In the genomic region with DNA sequence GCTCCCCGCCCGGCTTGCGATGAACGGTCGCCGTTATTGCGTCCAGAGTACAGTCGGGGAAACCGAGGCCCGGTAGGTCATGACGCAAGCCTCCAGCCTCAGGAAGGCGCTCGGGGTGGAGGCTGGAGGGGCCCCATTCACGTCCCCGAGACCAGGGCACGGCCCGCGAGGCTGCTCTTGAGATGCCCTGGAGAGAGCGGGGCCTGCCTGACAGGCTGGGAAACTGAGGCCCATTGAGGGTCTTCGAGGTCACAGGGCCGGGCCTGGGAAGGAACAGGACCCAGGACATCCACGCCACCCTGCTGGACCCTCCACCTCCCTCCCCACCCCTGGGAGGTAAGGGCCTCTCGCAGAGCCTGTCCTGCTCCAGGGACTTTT, we compare ENCODE assay signal across 8 cellular contexts. TPM values are rescaled to one million over a fixed set of nuclear protein-coding genes. Genes with fewer than 3 reads are reported as not detected.
A peak's percentile ranks its signal among the peaks of the same experiment; 100 is the strongest.
DNase-seq lines count a peak whose midpoint lies in the region; ATAC-seq and TF ChIP-seq lines count a peak whose summit lies in the region.

No MANE protein-coding gene starts in this region.

- H3K9me3 ChIP-seq in Caco-2, result no peaks in the 10 kb centered on the region
- H3K9me3 ChIP-seq in mucosa of descending colon, result no peaks in the 10 kb centered on the region

- peak overlapping the region; percentile 99 for H3K27ac Mint-ChIP-seq in Caco-2 (ENCODE audit: unreplicated experiment)
- peak overlapping the region; percentile 100 for H3K27ac Mint-ChIP-seq in central memory CD8-positive, alpha-beta T cell (ENCODE audit: low read depth)

- CTCF ChIA-PET in Caco-2 (lab: Charles Lee), result no interaction called here

- TF ChIP-seq CTCF in Caco-2 (IDR thresholded peaks at IDR 0.05; ENCODE audit: insufficient read depth in 1 of 2, low read depth in 1 of 2, low read length in 1 of 2, severe bottlenecking in 1 of 2, unreplicated experiment in 1 of 2), result no peak
- TF ChIP-seq CTCF in mucosa of descending colon (IDR thresholded peaks at IDR 0.05), result no peak

- H3K4me3 ChIP-seq in Caco-2 (ENCODE audit: low read depth, low read length) (peak overlapping the region; percentile 97), mucosa of descending colon (peak overlapping the region; percentile 88)

- H3K27me3 Mint-ChIP-seq in Caco-2 (ENCODE audit: insufficient read depth, unreplicated experiment), result peaks cover 6% of the 10 kb centered on the region
- peaks cover 10% of the 10 kb centered on the region for H3K27me3 Mint-ChIP-seq in central memory CD8-positive, alpha-beta T cell

- no peaks in the 10 kb centered on the region for H3K9me3 Mint-ChIP-seq in Caco-2 (ENCODE audit: unreplicated experiment)
- peaks cover 5% of the 10 kb centered on the region for H3K9me3 Mint-ChIP-seq in central memory CD8-positive, alpha-beta T cell

- H3K36me3 Mint-ChIP-seq in Caco-2 (ENCODE audit: insufficient read depth, unreplicated experiment), result peaks cover 29% of the 10 kb centered on the region
- H3K36me3 Mint-ChIP-seq in central memory CD8-positive, alpha-beta T cell (ENCODE audit: insufficient read depth), result peaks cover 22% of the 10 kb centered on the region

- TSS peak; percentile 28 for BruUV-seq in Caco-2 (replicated peaks; lab: Mats Ljungman, UMichigan)

- in situ Hi-C loops in G401 (cut with HindIII; ENCODE audit: low sequenced_read_pairs), result no loop called here

- no peaks in the 10 kb centered on the region for H3K27me3 ChIP-seq in Caco-2 (replicated peaks; ENCODE audit: control insufficient read depth, insufficient read depth, low read length)

- H3K4me1 Mint-ChIP-seq in Caco-2 (ENCODE audit: low read depth, unreplicated experiment), result peaks cover 8% of the 10 kb centered on the region
- peaks cover 18% of the 10 kb centered on the region for H3K4me1 Mint-ChIP-seq in central memory CD8-positive, alpha-beta T cell

- H3K4me3 Mint-ChIP-seq in Caco-2 (ENCODE audit: unreplicated experiment), result peak overlapping the region; percentile 85
- peak overlapping the region; percentile 99 for H3K4me3 Mint-ChIP-seq in central memory CD8-positive, alpha-beta T cell

- H3K4me1 ChIP-seq in Caco-2 (0 out of 2 replicates have a peak, but pooled peaks cover 3% of the 10 kb centered on the region), mucosa of descending colon (ENCODE audit: low read depth) (peaks cover 11% of the 10 kb centered on the region)

- intact Hi-C loops in Caco-2 (cut with micrococcal nuclease; ENCODE audit: unreplicated experiment), result no loop called here
- intact Hi-C loops in mucosa of descending colon (cut with DNase I, micrococcal nuclease), result no loop called here

- H3K36me3 ChIP-seq in Caco-2 (ENCODE audit: control insufficient read depth, insufficient read depth, low read length) (peaks cover 1% of the 10 kb centered on the region; the same call in 1 of the 2 replicates), mucosa of descending colon (ENCODE audit: low read depth) (no peaks in the 10 kb centered on the region)

- ATAC-seq in HG03439 (IDR thresholded peaks at IDR 0.05; ENCODE audit: unreplicated experiment) (peak; percentile 11), mucosa of descending colon (peak; percentile 6)
- no peak for ATAC-seq in central memory CD8-positive, alpha-beta T cell (replicated peaks; ENCODE audit: extremely low read depth, poor library complexity, severe bottlenecking)

- DNase-seq in Caco-2 (no peak), mucosa of descending colon (peak in 1 of 3 donors; percentile 25), NCI-H1930 (lab: John Stamatoyannopoulos, UW) (no peak), G401 (ENCODE audit: low spot score) (no peak)
- no peak for DNase-seq in central memory CD8-positive, alpha-beta T cell (ENCODE audit: low spot score in 2 of 2)
- no peak for DNase-seq in central memory CD4-positive, alpha-beta T cell
- no peak for DNase-seq in effector CD8-positive, alpha-beta T cell (lab: John Stamatoyannopoulos, UW)

- POLR2A ChIA-PET in Caco-2 (lab: Charles Lee), result no interaction called here

RNA-seq across cellular contexts. Expression of a gene that starts 0.4 kb away (rescaled TPM):
- total RNA-seq in Caco-2 (2022) (111 and 114 TPM in 2 replicates), mucosa of descending colon (100 to 1,000 TPM; 118 to 160 (median 148) TPM)
- 123 TPM in 2 replicates for total RNA-seq in G401 (2014; rRNA removed; shearing (Covaris generic))

RNA-seq across cellular contexts. Expression of a gene that starts 17.3 kb away (rescaled TPM):
- total RNA-seq in Caco-2 (2022) (67.3 and 75.7 TPM in 2 replicates), mucosa of descending colon (1 to 10 TPM; 1.6 to 7.0 (median 2.1) TPM)
- 110 and 116 TPM in 2 replicates for total RNA-seq in G401 (2014; rRNA removed; shearing (Covaris generic))

RNA-seq across cellular contexts. Expression of a gene that starts 23.3 kb away (rescaled TPM):
- total RNA-seq in Caco-2 (2022) (165 and 180 TPM in 2 replicates), mucosa of descending colon (100 to 1,000 TPM; 117 to 123 (median 119) TPM)
- total RNA-seq in G401 (2014; rRNA removed; shearing (Covaris generic)), result 153 and 193 TPM in 2 replicates

RNA-seq across cellular contexts. Expression of a gene that starts 54.1 kb away (rescaled TPM):
- 1,192 and 1,341 TPM in 2 replicates for total RNA-seq in Caco-2 (2022)
- 100 to 1,000 TPM; 748 to 897 (median 892) TPM for total RNA-seq in mucosa of descending colon
- total RNA-seq in G401 (2014; rRNA removed; shearing (Covaris generic)), result 1,108 and 1,164 TPM in 2 replicates
